In genomic region chr20:38692436-38693411, GRCh38 we compare ENCODE assay signal across 7 cellular contexts. TPM values are rescaled to one million over a fixed set of nuclear protein-coding genes. Genes with fewer than 3 reads are reported as not detected.
DNase-seq lines count a peak whose midpoint lies in the region; ATAC-seq, FAIRE-seq and TF ChIP-seq lines count a peak whose summit lies in the region.

No MANE protein-coding gene starts in this region.

- no peaks in the 10 kb centered on the region for H3K36me3 Mint-ChIP-seq in activated naive CD8-positive, alpha-beta T cell treated with anti-CD3 and anti-CD28 coated beads, Interleukin-2, amount 10 ng/mL, durations not matched to agents 7 days and 5 days
- H3K36me3 Mint-ChIP-seq in immature natural killer cell = no peaks in the 10 kb centered on the region

- DNase-seq in H54 (ENCODE audit: insufficient read length, low spot score) (peak; percentile 24), immature natural killer cell (peak; percentile 23 to 41 (median 28)), D721Med (ENCODE audit: insufficient read length, low spot score) (no peak)
- peak; percentile 59 for DNase-seq in activated naive CD8-positive, alpha-beta T cell treated with anti-CD3 and anti-CD28 coated beads, Interleukin-2, amount 10 ng/mL, durations not matched to agents 7 days and 5 days
- DNase-seq in stimulated activated CD8-positive, alpha-beta memory T cell treated with anti-CD3 and anti-CD28 coated beads, Interleukin-12 subunit alpha, Interleukin-12 subunit beta, amount 100 ng/mL, for 1 hour (ENCODE audit: low read depth) = peak; percentile 27

- H3K27ac Mint-ChIP-seq in activated naive CD8-positive, alpha-beta T cell treated with anti-CD3 and anti-CD28 coated beads, Interleukin-2, amount 10 ng/mL, durations not matched to agents 7 days and 5 days = no peak overlapping the region
- H3K27ac Mint-ChIP-seq in immature natural killer cell = no peak overlapping the region

- no peak for TF ChIP-seq CTCF in D721Med (IDR thresholded peaks at IDR 0.05; ENCODE audit: insufficient read depth, missing control alignments)

- H3K9me3 Mint-ChIP-seq in activated naive CD8-positive, alpha-beta T cell treated with anti-CD3 and anti-CD28 coated beads, Interleukin-2, amount 10 ng/mL, durations not matched to agents 7 days and 5 days = no peaks in the 10 kb centered on the region
- peaks cover 0 to 3% (median 0%) of the 10 kb centered on the region in 6 donors for H3K9me3 Mint-ChIP-seq in immature natural killer cell

- no peaks in the 10 kb centered on the region for H3K4me1 Mint-ChIP-seq in activated naive CD8-positive, alpha-beta T cell treated with anti-CD3 and anti-CD28 coated beads, Interleukin-2, amount 10 ng/mL, durations not matched to agents 7 days and 5 days
- no peaks in the 10 kb centered on the region for H3K4me1 Mint-ChIP-seq in immature natural killer cell

- H3K27me3 Mint-ChIP-seq in activated naive CD8-positive, alpha-beta T cell treated with anti-CD3 and anti-CD28 coated beads, Interleukin-2, amount 10 ng/mL, durations not matched to agents 7 days and 5 days = peaks cover 15% of the 10 kb centered on the region
- H3K27me3 Mint-ChIP-seq in immature natural killer cell (ENCODE audit: low read depth in 3 of 3) = peaks cover 7 to 13% (median 9%) of the 10 kb centered on the region in 3 donors

- no peak for ATAC-seq in activated naive CD8-positive, alpha-beta T cell treated with anti-CD3 and anti-CD28 coated beads, Interleukin-2, amount 10 ng/mL, durations not matched to agents 7 days and 5 days (ENCODE audit: low read depth)
- no peak for ATAC-seq in HG02870 (IDR thresholded peaks at IDR 0.05; ENCODE audit: unreplicated experiment)

- H3K4me3 Mint-ChIP-seq in activated naive CD8-positive, alpha-beta T cell treated with anti-CD3 and anti-CD28 coated beads, Interleukin-2, amount 10 ng/mL, durations not matched to agents 7 days and 5 days = no peak overlapping the region
- no peak overlapping the region for H3K4me3 Mint-ChIP-seq in immature natural killer cell

- POLR2A ChIA-PET in activated naive CD8-positive, alpha-beta T cell treated with anti-CD3 and anti-CD28 coated beads, Interleukin-2, amount 10 ng/mL, durations not matched to agents 7 days and 5 days (lab: Charles Lee) = no interaction called here

- TF ChIP-seq POLR2A in H54 (IDR thresholded peaks at IDR 0.05; ENCODE audit: low read depth, low read length) = no peak

- FAIRE-seq in H54 (lab: Jason Lieb, UNC) (no peak), D721Med (lab: Jason Lieb, UNC) (no peak)

TF ChIP-seq in PFSK-1, 5 proteins besides CTCF, POLR2A, EP300 and RAD21:
- TF ChIP-seq FOXP2 (optimal IDR thresholded peaks at IDR 0.05; ENCODE audit: borderline replicate concordance, extremely low read depth, extremely low read length, insufficient read depth) = no peak
- TF ChIP-seq REST (IDR thresholded peaks at IDR 0.05; ENCODE audit: insufficient read depth in 1 of 2, low read depth in 2 of 2, low read length in 2 of 2) = peak; percentile 88 to 95
- TF ChIP-seq SIN3A (IDR thresholded peaks at IDR 0.05; ENCODE audit: borderline replicate concordance, insufficient read depth, low read length) = no peak
- TF ChIP-seq POLR2AphosphoS5 (IDR thresholded peaks at IDR 0.05; ENCODE audit: low read depth, low read length) = no peak
- TF ChIP-seq TAF1 (IDR thresholded peaks at IDR 0.05; ENCODE audit: borderline replicate concordance, insufficient read depth, low read length) = no peak

RNA-seq across cellular contexts. Expression of gene SLC32A1, which starts 31.6 kb away (rescaled TPM):
- not detected for polyA plus RNA-seq in PFSK-1 (2012; ENCODE audit: insufficient read length, low read depth)
- total RNA-seq in activated naive CD8-positive, alpha-beta T cell treated with anti-CD3 and anti-CD28 coated beads, Interleukin-2, amount 10 ng/mL, durations not matched to agents 7 days and 5 days = not detected
- not detected for polyA plus RNA-seq in immature natural killer cell

RNA-seq across cellular contexts. Expression of gene ACTR5, which starts 55.5 kb away (rescaled TPM):
- polyA plus RNA-seq in PFSK-1 (2012; ENCODE audit: insufficient read length, low read depth) = 8.0 TPM
- 10 to 100 TPM; 10.4 to 11.9 TPM for total RNA-seq in activated naive CD8-positive, alpha-beta T cell treated with anti-CD3 and anti-CD28 coated beads, Interleukin-2, amount 10 ng/mL, durations not matched to agents 7 days and 5 days
- 10 to 100 TPM in 1 of 3 donors, 1 to 10 TPM in 2; 8.0 to 11.1 (median 8.7) TPM for polyA plus RNA-seq in immature natural killer cell
